17 cellular contexts compared by ENCODE assay signal in genomic region chr6:150202404-150202803, GRCh38. TPM values are rescaled to one million over a fixed set of nuclear protein-coding genes. Genes with fewer than 3 reads are reported as not detected.
A peak's percentile ranks its signal among the peaks of the same experiment; 100 is the strongest.
DNase-seq lines count a peak whose midpoint lies in the region; ATAC-seq, FAIRE-seq and TF ChIP-seq lines count a peak whose summit lies in the region.
"Had no signal": no experiment of that assay in that cellular context is flagged by ENCODE, and none has a peak within 500 bp of the region (broad histone marks: within the 10 kb centered on the region; RNA-seq: fewer than 3 reads in every experiment).

No MANE protein-coding gene starts in this region.

- H3K9me3 ChIP-seq in BLaER1 treated with 17β-estradiol and CSF1 and Interleukin-3, amounts not matched to agents 10 nM and 100 nM (replicated peaks in 1 of 11), result no peaks in the 10 kb centered on the region
- H3K9me3 ChIP-seq in Peyer's patch (no peaks in the 10 kb centered on the region), heart right ventricle (no peaks in the 10 kb centered on the region), pancreas (no peaks in the 10 kb centered on the region), esophagus muscularis mucosa (no peaks in the 10 kb centered on the region)

- TF ChIP-seq CTCF in Peyer's patch (IDR thresholded peaks at IDR 0.05), result no peak
- no peak for TF ChIP-seq CTCF in heart right ventricle (IDR thresholded peaks at IDR 0.05)
- no peak for TF ChIP-seq CTCF in pancreas (IDR thresholded peaks at IDR 0.05)
- TF ChIP-seq CTCF in esophagus muscularis mucosa (IDR thresholded peaks at IDR 0.05), result no peak

- no peak overlapping the region for H3K27ac ChIP-seq in BLaER1 treated with 17β-estradiol and CSF1 and Interleukin-3, amounts not matched to agents 10 nM and 100 nM
- peak overlapping the region in 3 of 4 donors; percentile 75 to 89 (median 89) for H3K27ac ChIP-seq in Peyer's patch
- no peak overlapping the region for H3K27ac ChIP-seq in heart right ventricle
- H3K27ac ChIP-seq in pancreas, result no peak overlapping the region
- no peak overlapping the region for H3K27ac ChIP-seq in esophagus muscularis mucosa (replicated peaks in 1 of 4)

- no peak overlapping the region for H3K4me3 ChIP-seq in BLaER1 treated with 17β-estradiol and CSF1 and Interleukin-3, amounts not matched to agents 10 nM and 100 nM
- H3K4me3 ChIP-seq in Peyer's patch (no peak overlapping the region), heart right ventricle (no peak overlapping the region), pancreas (no peak overlapping the region), esophagus muscularis mucosa (no peak overlapping the region)

- H3K4me1 ChIP-seq in BLaER1 treated with 17β-estradiol and CSF1 and Interleukin-3, amounts not matched to agents 10 nM and 100 nM, result peaks cover 23 to 56% (median 43%) of the 10 kb centered on the region in 10 experiments
- peaks cover 0 to 14% (median 3%) of the 10 kb centered on the region in 4 donors for H3K4me1 ChIP-seq in Peyer's patch
- H3K4me1 ChIP-seq in heart right ventricle, result peaks cover 1 to 45% (median 20%) of the 10 kb centered on the region in 9 donors
- H3K4me1 ChIP-seq in pancreas, result no peaks in the 10 kb centered on the region
- peaks cover 0 to 5% (median 0%) of the 10 kb centered on the region in 4 donors for H3K4me1 ChIP-seq in esophagus muscularis mucosa

- no peak for FAIRE-seq in pancreas (lab: Jason Lieb, UNC)
- FAIRE-seq: GM12891, H1 had no signal

- no peaks in the 10 kb centered on the region for H3K36me3 ChIP-seq in BLaER1 treated with 17β-estradiol and CSF1 and Interleukin-3, amounts not matched to agents 10 nM and 100 nM
- no peaks in the 10 kb centered on the region for H3K36me3 ChIP-seq in Peyer's patch
- no peaks in the 10 kb centered on the region for H3K36me3 ChIP-seq in heart right ventricle
- H3K36me3 ChIP-seq in pancreas, result no peaks in the 10 kb centered on the region
- no peaks in the 10 kb centered on the region for H3K36me3 ChIP-seq in esophagus muscularis mucosa

- peaks cover 0 to 21% (median 0%) of the 10 kb centered on the region in 11 experiments; a peak in 5 of 22 replicates for H3K27me3 ChIP-seq in BLaER1 treated with 17β-estradiol and CSF1 and Interleukin-3, amounts not matched to agents 10 nM and 100 nM
- H3K27me3 ChIP-seq in Peyer's patch (no peaks in the 10 kb centered on the region), heart right ventricle (peaks cover 0 to 6% (median 0%) of the 10 kb centered on the region in 7 donors), pancreas (no peaks in the 10 kb centered on the region), esophagus muscularis mucosa (no peaks in the 10 kb centered on the region)

- peaks cover 0 to 6% (median 0%) of the 10 kb centered on the region in 11 experiments; a peak in 2 of 22 replicates for H4K20me1 ChIP-seq in BLaER1 treated with 17β-estradiol and CSF1 and Interleukin-3, amounts not matched to agents 10 nM and 100 nM

- peak in 5 of 8 donors; percentile 30 to 62 (median 43) for ATAC-seq in heart right ventricle
- ATAC-seq in pancreas, result peak in 3 of 4 donors; percentile 18 to 49 (median 43)
- ATAC-seq: naive thymus-derived CD8-positive, alpha-beta T cell had no signal

- TF ChIP-seq POLR2A in Peyer's patch (IDR thresholded peaks at IDR 0.05) (no peak), esophagus muscularis mucosa (IDR thresholded peaks at IDR 0.05; ENCODE audit: low read depth) (no peak)

- H3K9ac ChIP-seq in BLaER1 treated with 17β-estradiol and CSF1 and Interleukin-3, amounts not matched to agents 10 nM and 100 nM, result no peak overlapping the region

- in situ Hi-C loops in KBM-7 (cut with MboI; ENCODE audit: low pct_unique_long_range_greater_than_20kb, low sequenced_read_pairs), result no loop called here

- no peak for TF ChIP-seq EP300 in esophagus muscularis mucosa (IDR thresholded peaks at IDR 0.05)

- WGBS in heart right ventricle, 2 donors, result 74 to 78% methylated on average over 8 of the region's 8 CpGs
- WGBS in pancreas, 2 donors, result 84 to 89% methylated on average over 8 of the region's 8 CpGs
- WGBS in esophagus muscularis mucosa, result 64% methylated on average over 8 of the region's 8 CpGs

- H3K4me2 ChIP-seq in BLaER1 treated with 17β-estradiol and CSF1 and Interleukin-3, amounts not matched to agents 10 nM and 100 nM, result peak overlapping the region in 7 of 11 experiments; percentile 19 to 94 (median 86); a peak in 10 of 22 replicates

- intact Hi-C loops in heart right ventricle (cut with DNase I), result no loop called here
- intact Hi-C loops in pancreas (cut with DNase I), result no loop called here
- intact Hi-C loops in esophagus muscularis mucosa (cut with DNase I), result no loop called here

- DNase-seq in Peyer's patch, result peak in 2 of 3 donors; percentile 75 to 81
- no peak for DNase-seq in heart right ventricle
- no peak for DNase-seq in pancreas
- DNase-seq in esophagus muscularis mucosa (ENCODE audit: extremely low spot score), result no peak
- no peak for DNase-seq in KBM-7
- DNase-seq in medulla oblongata (ENCODE audit: extremely low spot score), result no peak
- DNase-seq in DMS 273 treated with DMSO at 0.1 percent for 48 hours (lab: John Stamatoyannopoulos, UW), result no peak
- DNase-seq: ACHN; activated CD4-positive, CD25-positive, alpha-beta regulatory T cell; CD8-positive, alpha-beta memory T cell; head of caudate nucleus; naive thymus-derived CD8-positive, alpha-beta T cell; NCI-H146 had no signal

RNA-seq across cellular contexts. Expression of gene PPP1R14C, which starts 59.6 kb away (rescaled TPM):
- 10 to 100 TPM in 2 of 4 donors, 1 to 10 TPM in 2; 4.4 to 21.2 (median 10.2) TPM for total RNA-seq in Peyer's patch
- 100 to 1,000 TPM in 4 of 10 donors, 10 to 100 TPM in 6; 75.9 to 145 (median 95.6) TPM for total RNA-seq in heart right ventricle
- polyA plus RNA-seq in heart right ventricle, result 10 to 100 TPM; 22.6 to 41.9 TPM
- total RNA-seq in pancreas, result under 1 TPM; 0.09 to 0.90 (median 0.54) TPM
- 1 to 10 TPM; 1.4 to 7.3 TPM for polyA plus RNA-seq in pancreas
- total RNA-seq in esophagus muscularis mucosa, result under 1 TPM in 2 of 4 donors, not detected in 2; 0.26 to 0.40 TPM
- total RNA-seq: naive thymus-derived CD8-positive, alpha-beta T cell; pulmonary artery endothelial cell had no signal

Comparison
In these comparisons a context has a peak if more than half of its experiments do, and no peak if none do; other contexts are left out.
1. H3K27ac ChIP-seq: peak in Peyer's patch (3 of 4); none in BLaER1 treated with 17β-estradiol and CSF1 and Interleukin-3, amounts not matched to agents 10 nM and 100 nM (0 of 11), heart right ventricle (0 of 10), pancreas (0 of 4) and esophagus muscularis mucosa (0 of 4).
2. DNase-seq: peak in Peyer's patch (2 of 3); none in heart right ventricle (0 of 2), pancreas (0 of 6), esophagus muscularis mucosa (single experiment), KBM-7 (single experiment), medulla oblongata (single experiment) and DMS 273 treated with DMSO at 0.1 percent for 48 hours (single experiment).